9 cellular contexts compared by ENCODE assay signal in the genomic region with DNA sequence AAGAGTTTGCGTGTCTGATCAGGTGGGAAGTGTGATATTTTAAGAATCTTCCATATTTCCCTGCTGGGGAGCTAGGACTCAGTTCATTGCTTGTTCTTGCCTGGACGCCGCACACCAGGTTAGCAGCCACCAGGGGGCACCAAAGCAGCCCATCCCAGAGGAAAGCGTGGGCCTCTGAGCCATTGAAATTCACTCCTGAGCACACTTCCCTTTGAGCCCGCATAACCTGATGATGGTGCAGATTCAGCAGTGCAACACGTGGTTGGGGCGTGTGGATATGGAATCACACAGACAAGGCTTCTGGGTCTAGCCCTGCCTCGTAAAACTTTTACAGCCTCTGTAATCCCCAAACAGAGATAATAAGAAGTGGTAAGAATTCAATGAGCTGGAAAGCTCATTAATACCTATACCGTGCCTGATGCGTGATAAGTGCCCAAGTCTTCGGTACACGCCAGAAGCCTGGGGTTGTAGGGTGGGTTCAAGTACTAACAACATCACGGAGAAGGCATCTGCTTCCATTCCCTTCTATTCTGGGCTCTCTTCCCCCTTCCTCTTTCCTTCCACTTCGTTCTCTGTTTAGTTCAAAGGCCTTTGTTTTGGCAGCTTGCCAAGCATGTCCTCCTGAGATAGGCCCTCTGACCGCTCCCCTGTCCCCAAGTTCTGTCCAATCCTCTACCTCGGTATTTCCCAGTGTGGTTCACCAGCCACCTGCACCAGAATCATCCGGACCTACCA.
DNase-seq lines count a peak whose midpoint lies in the region; ATAC-seq and TF ChIP-seq lines count a peak whose summit lies in the region.
"Had no signal": no experiment of that assay in that cellular context is flagged by ENCODE, and none has a peak within 500 bp of the region (broad histone marks: within the 10 kb centered on the region; RNA-seq: fewer than 3 reads in every experiment).

No MANE protein-coding gene starts in this region.

- POLR2A ChIA-PET in Panc1 (lab: Charles Lee) = interaction anchor here (0.6 kb wide), 1 partner anchor 473 kb away, joined by 3 read pairs; no protein-coding TSS in a partner anchor

- 0 out of 2 replicates have a peak, but pooled peaks cover 2% of the 10 kb centered on the region for H3K27me3 ChIP-seq in Panc1 (ENCODE audit: control insufficient read depth, insufficient read depth, low read length)

- H3K4me3 Mint-ChIP-seq in activated T-cell treated with anti-CD3 and anti-CD28 coated beads, Interleukin-2, amount 50 U/mL, for 72 hours = no peak overlapping the region
- peak overlapping the region in 2 of 3 experiments; percentile 30 to 42 for H3K4me3 Mint-ChIP-seq in nephron
- H3K4me3 Mint-ChIP-seq: stimulated activated naive CD8-positive, alpha-beta T cell treated with anti-CD3 and anti-CD28 coated beads, Interleukin-15, Interleukin-2, amounts not matched to agents 100 ng/mL and 50 ng/mL, for 24 hours had no signal

- intact Hi-C loops in Panc1 (cut with micrococcal nuclease; ENCODE audit: unreplicated experiment) = loop anchor here (1.0 kb wide), 1 partner anchor 34 kb away; no protein-coding TSS in a partner anchor

- H3K27ac Mint-ChIP-seq in activated T-cell treated with anti-CD3 and anti-CD28 coated beads, Interleukin-2, amount 50 U/mL, for 72 hours = no peak overlapping the region
- peak overlapping the region; percentile 80 to 92 (median 84) for H3K27ac Mint-ChIP-seq in nephron
- H3K27ac Mint-ChIP-seq: stimulated activated naive CD8-positive, alpha-beta T cell treated with anti-CD3 and anti-CD28 coated beads, Interleukin-15, Interleukin-2, amounts not matched to agents 100 ng/mL and 50 ng/mL, for 24 hours had no signal

- no peak for TF ChIP-seq EP300 in Ishikawa (IDR thresholded peaks at IDR 0.05; ENCODE audit: borderline replicate concordance)

- no peaks in the 10 kb centered on the region for H3K4me1 ChIP-seq in Panc1 (ENCODE audit: control insufficient read depth, insufficient read depth, low read length)

- no TSS peak for BruUV-seq in Panc1 (replicated peaks; lab: Mats Ljungman, UMichigan)

- peak; percentile 92 for TF ChIP-seq CTCF in Panc1 (IDR thresholded peaks at IDR 0.05)
- peak; percentile 96 for TF ChIP-seq CTCF in fibroblast of mammary gland (conservative IDR thresholded peaks at IDR 0.05; ENCODE audit: control insufficient read depth, insufficient read depth, low read depth, low read length)
- TF ChIP-seq CTCF in nephron (IDR thresholded peaks at IDR 0.05; ENCODE audit: unreplicated experiment in 3 of 3) = peak; percentile 78 to 84 (median 78)

- in situ Hi-C loops in Panc1 (cut with HindIII; ENCODE audit: low pct_unique_long_range_greater_than_20kb, low sequenced_read_pairs) = no loop called here

- H3K36me3 ChIP-seq in Panc1 (ENCODE audit: control insufficient read depth, insufficient read depth, low read length) = no peaks in the 10 kb centered on the region

- no peak overlapping the region for H3K4me3 ChIP-seq in Panc1 (ENCODE audit: low read depth in 2 of 2, low read length in 2 of 2)
- H3K4me3 ChIP-seq in fibroblast of mammary gland (ENCODE audit: control insufficient read depth, low read depth, low read length) = no peak overlapping the region

- CTCF ChIA-PET in Panc1 (lab: Charles Lee) = interaction anchor here (1.0 to 1.9 kb wide), 4 partner anchors 11 to 652 kb away, joined by 3 to 26 read pairs (median 4); no protein-coding TSS in a partner anchor

- no peaks in the 10 kb centered on the region for H3K9me3 Mint-ChIP-seq in activated T-cell treated with anti-CD3 and anti-CD28 coated beads, Interleukin-2, amount 50 U/mL, for 72 hours
- H3K9me3 Mint-ChIP-seq in nephron = peaks cover 13% of the 10 kb centered on the region
- H3K9me3 Mint-ChIP-seq: stimulated activated naive CD8-positive, alpha-beta T cell treated with anti-CD3 and anti-CD28 coated beads, Interleukin-15, Interleukin-2, amounts not matched to agents 100 ng/mL and 50 ng/mL, for 24 hours had no signal

- peak; percentile 76 for ATAC-seq in GM21619 (IDR thresholded peaks at IDR 0.05; ENCODE audit: unreplicated experiment)
- peak; percentile 98 for ATAC-seq in Panc1
- peak; percentile 76 to 86 for ATAC-seq in activated T-cell treated with anti-CD3 and anti-CD28 coated beads, Interleukin-2, amount 50 U/mL, for 72 hours (replicated peaks in 1 of 2)

- DNase-seq in DMS79 (lab: John Stamatoyannopoulos, UW) = peak; percentile 64
- DNase-seq in Panc1 (ENCODE audit: low read depth, low spot score) = peak; percentile 51
- peak; percentile 70 to 78 for DNase-seq in activated T-cell treated with anti-CD3 and anti-CD28 coated beads, Interleukin-2, amount 50 U/mL, for 72 hours
- peak; percentile 84 for DNase-seq in fibroblast of mammary gland (ENCODE audit: low read depth)
- DNase-seq in stimulated activated naive CD4-positive, alpha-beta T cell treated with Interleukin-2 at 50 U/mL for 16 hours (lab: John Stamatoyannopoulos, UW) = peak; percentile 63

- peaks cover 15% of the 10 kb centered on the region for H3K4me1 Mint-ChIP-seq in activated T-cell treated with anti-CD3 and anti-CD28 coated beads, Interleukin-2, amount 50 U/mL, for 72 hours (ENCODE audit: low read depth)
- H3K4me1 Mint-ChIP-seq in nephron = peaks cover 48% of the 10 kb centered on the region

- peaks cover 11% of the 10 kb centered on the region for H3K27me3 Mint-ChIP-seq in activated T-cell treated with anti-CD3 and anti-CD28 coated beads, Interleukin-2, amount 50 U/mL, for 72 hours (ENCODE audit: low read depth)
- peaks cover 4% of the 10 kb centered on the region for H3K27me3 Mint-ChIP-seq in nephron (ENCODE audit: low read depth)
- H3K27me3 Mint-ChIP-seq: stimulated activated naive CD8-positive, alpha-beta T cell treated with anti-CD3 and anti-CD28 coated beads, Interleukin-15, Interleukin-2, amounts not matched to agents 100 ng/mL and 50 ng/mL, for 24 hours had no signal

- peak; percentile 74 for TF ChIP-seq RAD21 in Ishikawa (IDR thresholded peaks at IDR 0.05; ENCODE audit: low read depth)

- H3K36me3 Mint-ChIP-seq in activated T-cell treated with anti-CD3 and anti-CD28 coated beads, Interleukin-2, amount 50 U/mL, for 72 hours (ENCODE audit: insufficient read depth in 2 of 2) = no peaks in the 10 kb centered on the region
- peaks cover 27% of the 10 kb centered on the region for H3K36me3 Mint-ChIP-seq in nephron (ENCODE audit: low read depth)

- H3K9me3 ChIP-seq in Panc1 (ENCODE audit: control insufficient read depth, insufficient read depth, low read depth, low read length) = no peaks in the 10 kb centered on the region

- H3K27ac ChIP-seq in Panc1 (ENCODE audit: low read length) = no peak overlapping the region

TF ChIP-seq in Ishikawa, 13 proteins besides CTCF, POLR2A, EP300 and RAD21:
- TF ChIP-seq YY1 (IDR thresholded peaks at IDR 0.05; ENCODE audit: low read depth) (peak; percentile 33; the same call in 1 of the 2 replicates), EGR1 (IDR thresholded peaks at IDR 0.05) (no peak), CREB1 (IDR thresholded peaks at IDR 0.05; ENCODE audit: low read depth) (no peak), CEBPB (IDR thresholded peaks at IDR 0.05) (no peak), TCF12 (IDR thresholded peaks at IDR 0.05; ENCODE audit: low read depth) (no peak), NFIC (IDR thresholded peaks at IDR 0.05) (peak; percentile 68; the same call in 1 of the 2 replicates), ZBTB7A (IDR thresholded peaks at IDR 0.05; ENCODE audit: low read depth) (no peak), TEAD4 (IDR thresholded peaks at IDR 0.05) (0 out of 2 replicates have a peak, but pooled peaks have one; percentile 12)
- TF ChIP-seq, protein P1, sequence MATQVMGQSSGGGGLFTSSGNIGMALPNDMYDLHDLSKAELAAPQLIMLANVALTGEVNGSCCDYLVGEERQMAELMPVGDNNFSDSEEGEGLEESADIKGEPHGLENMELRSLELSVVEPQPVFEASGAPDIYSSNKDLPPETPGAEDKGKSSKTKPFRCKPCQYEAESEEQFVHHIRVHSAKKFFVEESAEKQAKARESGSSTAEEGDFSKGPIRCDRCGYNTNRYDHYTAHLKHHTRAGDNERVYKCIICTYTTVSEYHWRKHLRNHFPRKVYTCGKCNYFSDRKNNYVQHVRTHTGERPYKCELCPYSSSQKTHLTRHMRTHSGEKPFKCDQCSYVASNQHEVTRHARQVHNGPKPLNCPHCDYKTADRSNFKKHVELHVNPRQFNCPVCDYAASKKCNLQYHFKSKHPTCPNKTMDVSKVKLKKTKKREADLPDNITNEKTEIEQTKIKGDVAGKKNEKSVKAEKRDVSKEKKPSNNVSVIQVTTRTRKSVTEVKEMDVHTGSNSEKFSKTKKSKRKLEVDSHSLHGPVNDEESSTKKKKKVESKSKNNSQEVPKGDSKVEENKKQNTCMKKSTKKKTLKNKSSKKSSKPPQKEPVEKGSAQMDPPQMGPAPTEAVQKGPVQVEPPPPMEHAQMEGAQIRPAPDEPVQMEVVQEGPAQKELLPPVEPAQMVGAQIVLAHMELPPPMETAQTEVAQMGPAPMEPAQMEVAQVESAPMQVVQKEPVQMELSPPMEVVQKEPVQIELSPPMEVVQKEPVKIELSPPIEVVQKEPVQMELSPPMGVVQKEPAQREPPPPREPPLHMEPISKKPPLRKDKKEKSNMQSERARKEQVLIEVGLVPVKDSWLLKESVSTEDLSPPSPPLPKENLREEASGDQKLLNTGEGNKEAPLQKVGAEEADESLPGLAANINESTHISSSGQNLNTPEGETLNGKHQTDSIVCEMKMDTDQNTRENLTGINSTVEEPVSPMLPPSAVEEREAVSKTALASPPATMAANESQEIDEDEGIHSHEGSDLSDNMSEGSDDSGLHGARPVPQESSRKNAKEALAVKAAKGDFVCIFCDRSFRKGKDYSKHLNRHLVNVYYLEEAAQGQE (IDR thresholded peaks at IDR 0.05; ENCODE audit: low read depth) = no peak
- TF ChIP-seq, protein P2, sequence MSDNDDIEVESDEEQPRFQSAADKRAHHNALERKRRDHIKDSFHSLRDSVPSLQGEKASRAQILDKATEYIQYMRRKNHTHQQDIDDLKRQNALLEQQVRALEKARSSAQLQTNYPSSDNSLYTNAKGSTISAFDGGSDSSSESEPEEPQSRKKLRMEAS (IDR thresholded peaks at IDR 0.05) = peak; percentile 77
- TF ChIP-seq, protein P3, sequence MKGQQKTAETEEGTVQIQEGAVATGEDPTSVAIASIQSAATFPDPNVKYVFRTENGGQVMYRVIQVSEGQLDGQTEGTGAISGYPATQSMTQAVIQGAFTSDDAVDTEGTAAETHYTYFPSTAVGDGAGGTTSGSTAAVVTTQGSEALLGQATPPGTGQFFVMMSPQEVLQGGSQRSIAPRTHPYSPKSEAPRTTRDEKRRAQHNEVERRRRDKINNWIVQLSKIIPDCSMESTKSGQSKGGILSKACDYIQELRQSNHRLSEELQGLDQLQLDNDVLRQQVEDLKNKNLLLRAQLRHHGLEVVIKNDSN (IDR thresholded peaks at IDR 0.05) = peak; percentile 71

Comparison
In these comparisons a context has a peak if more than half of its experiments do, and no peak if none do; other contexts are left out.
1. H3K4me3 Mint-ChIP-seq: peak in nephron (2 of 3); none in activated T-cell treated with anti-CD3 and anti-CD28 coated beads, Interleukin-2, amount 50 U/mL, for 72 hours (0 of 2).
2. Peak in every context shown above with its lines, with median percentiles within 50 percentile points of each other: DNase-seq, ATAC-seq and CTCF ChIP-seq.